Comparison of ENCODE assay signal across 20 cellular contexts in genomic region chr4:179007758-179008157, GRCh38.
"Had no signal": no experiment of that assay in that cellular context is flagged by ENCODE, and none has a peak within 500 bp of the region (broad histone marks: within the 10 kb centered on the region; RNA-seq: fewer than 3 reads in every experiment).

No MANE protein-coding gene starts in this region.

- H3K27me3 ChIP-seq: sigmoid colon, testis had no signal

- H3K36me3 ChIP-seq: lower lobe of right lung, sigmoid colon had no signal

- H3K9me3 ChIP-seq: lower lobe of right lung, sigmoid colon, testis had no signal

- ATAC-seq: lower lobe of right lung; natural killer cell; stimulated activated effector memory CD8-positive, alpha-beta T cell treated with anti-CD3 and anti-CD28 coated beads, Interleukin-12 subunit alpha, Interleukin-12 subunit beta, amount 100 ng/mL, for 72 hours had no signal

- H3K27ac ChIP-seq: dorsolateral prefrontal cortex, lower lobe of right lung, sigmoid colon, testis had no signal

- H3K4me3 ChIP-seq: dorsolateral prefrontal cortex, lower lobe of right lung, sigmoid colon, testis had no signal

- DNase-seq: activated CD4-positive, alpha-beta memory T cell treated with anti-CD3 and anti-CD28 coated beads, Interleukin-2, amount 10 ng/mL, durations not matched to agents 7 days and 5 days; activated CD4-positive, alpha-beta T cell treated with anti-CD3 and anti-CD28 coated beads for 48 hours; activated CD4-positive, CD25-positive, alpha-beta regulatory T cell; activated naive CD4-positive, alpha-beta T cell treated with Interleukin-2 at 50 U/mL for 16 hours; activated T-cell treated with anti-CD3 and anti-CD28 coated beads, Interleukin-2, amount 50 U/mL, for 24 hours; central memory CD4-positive, alpha-beta T cell; dorsolateral prefrontal cortex; erythroblast; foreskin melanocyte; glutamatergic neuron; hippocampal formation; islet precursor cell; lower lobe of right lung; natural killer cell; nucleus accumbens; posterior cingulate gyrus; sigmoid colon; stimulated activated CD4-positive, alpha-beta T cell treated with anti-CD3 and anti-CD28 coated beads, Interleukin-4, amount 100 ng/mL, for 24 hours; testis had no signal

- H3K4me1 ChIP-seq: lower lobe of right lung, sigmoid colon, testis had no signal
